1 cellular context compared by ENCODE assay signal in the genomic region with DNA sequence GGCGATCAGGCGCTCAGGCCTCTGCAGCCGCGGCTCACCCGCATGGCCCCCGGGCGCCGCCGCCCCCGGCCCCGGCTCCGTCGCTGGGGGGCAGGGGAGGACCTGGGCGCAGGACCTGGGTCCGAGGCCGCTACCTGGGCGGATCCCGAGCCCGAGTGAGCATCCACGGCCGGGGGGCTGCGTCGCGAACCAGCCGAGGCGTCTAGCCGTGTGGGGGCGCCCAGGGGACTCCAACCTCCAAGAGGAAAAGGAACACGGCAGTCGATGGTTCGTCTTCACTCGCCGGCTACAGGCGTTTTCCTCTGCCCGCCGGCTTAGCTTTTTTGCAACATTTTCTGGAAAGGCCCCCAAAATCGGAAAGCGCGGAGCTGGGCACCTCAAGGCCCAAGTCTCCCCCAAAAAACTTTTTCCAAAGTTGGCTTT.
TF ChIP-seq lines count a peak whose summit lies in the region.

No MANE protein-coding gene starts in this region.

TF ChIP-seq in HepG2, 621 proteins besides CTCF, POLR2A, EP300 and RAD21 (continued from another document):
- TF ChIP-seq, protein P1, sequence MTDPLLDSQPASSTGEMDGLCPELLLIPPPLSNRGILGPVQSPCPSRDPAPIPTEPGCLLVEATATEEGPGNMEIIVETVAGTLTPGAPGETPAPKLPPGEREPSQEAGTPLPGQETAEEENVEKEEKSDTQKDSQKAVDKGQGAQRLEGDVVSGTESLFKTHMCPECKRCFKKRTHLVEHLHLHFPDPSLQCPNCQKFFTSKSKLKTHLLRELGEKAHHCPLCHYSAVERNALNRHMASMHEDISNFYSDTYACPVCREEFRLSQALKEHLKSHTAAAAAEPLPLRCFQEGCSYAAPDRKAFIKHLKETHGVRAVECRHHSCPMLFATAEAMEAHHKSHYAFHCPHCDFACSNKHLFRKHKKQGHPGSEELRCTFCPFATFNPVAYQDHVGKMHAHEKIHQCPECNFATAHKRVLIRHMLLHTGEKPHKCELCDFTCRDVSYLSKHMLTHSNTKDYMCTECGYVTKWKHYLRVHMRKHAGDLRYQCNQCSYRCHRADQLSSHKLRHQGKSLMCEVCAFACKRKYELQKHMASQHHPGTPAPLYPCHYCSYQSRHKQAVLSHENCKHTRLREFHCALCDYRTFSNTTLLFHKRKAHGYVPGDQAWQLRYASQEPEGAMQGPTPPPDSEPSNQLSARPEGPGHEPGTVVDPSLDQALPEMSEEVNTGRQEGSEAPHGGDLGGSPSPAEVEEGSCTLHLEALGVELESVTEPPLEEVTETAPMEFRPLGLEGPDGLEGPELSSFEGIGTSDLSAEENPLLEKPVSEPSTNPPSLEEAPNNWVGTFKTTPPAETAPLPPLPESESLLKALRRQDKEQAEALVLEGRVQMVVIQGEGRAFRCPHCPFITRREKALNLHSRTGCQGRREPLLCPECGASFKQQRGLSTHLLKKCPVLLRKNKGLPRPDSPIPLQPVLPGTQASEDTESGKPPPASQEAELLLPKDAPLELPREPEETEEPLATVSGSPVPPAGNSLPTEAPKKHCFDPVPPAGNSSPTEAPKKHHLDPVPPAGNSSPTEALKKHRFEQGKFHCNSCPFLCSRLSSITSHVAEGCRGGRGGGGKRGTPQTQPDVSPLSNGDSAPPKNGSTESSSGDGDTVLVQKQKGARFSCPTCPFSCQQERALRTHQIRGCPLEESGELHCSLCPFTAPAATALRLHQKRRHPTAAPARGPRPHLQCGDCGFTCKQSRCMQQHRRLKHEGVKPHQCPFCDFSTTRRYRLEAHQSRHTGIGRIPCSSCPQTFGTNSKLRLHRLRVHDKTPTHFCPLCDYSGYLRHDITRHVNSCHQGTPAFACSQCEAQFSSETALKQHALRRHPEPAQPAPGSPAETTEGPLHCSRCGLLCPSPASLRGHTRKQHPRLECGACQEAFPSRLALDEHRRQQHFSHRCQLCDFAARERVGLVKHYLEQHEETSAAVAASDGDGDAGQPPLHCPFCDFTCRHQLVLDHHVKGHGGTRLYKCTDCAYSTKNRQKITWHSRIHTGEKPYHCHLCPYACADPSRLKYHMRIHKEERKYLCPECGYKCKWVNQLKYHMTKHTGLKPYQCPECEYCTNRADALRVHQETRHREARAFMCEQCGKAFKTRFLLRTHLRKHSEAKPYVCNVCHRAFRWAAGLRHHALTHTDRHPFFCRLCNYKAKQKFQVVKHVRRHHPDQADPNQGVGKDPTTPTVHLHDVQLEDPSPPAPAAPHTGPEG (CRISPR knock-in tag; IDR thresholded peaks at IDR 0.05): 0 out of 2 replicates have a peak, but pooled peaks have one; percentile 15
- TF ChIP-seq ZMAT3 (CRISPR knock-in tag; conservative IDR thresholded peaks at IDR 0.05) (0 out of 2 replicates have a peak, but pooled peaks have one; percentile 2), ZNF816 (CRISPR knock-in tag; IDR thresholded peaks at IDR 0.05; ENCODE audit: borderline replicate concordance) (peak; percentile 52; the same call in 1 of the 2 replicates), ZNF124 (CRISPR knock-in tag; IDR thresholded peaks at IDR 0.05) (peak; percentile 65; the same call in 1 of the 2 replicates), ZNF24 (IDR thresholded peaks at IDR 0.05) (no peak), PHF8 (CRISPR knock-in tag; IDR thresholded peaks at IDR 0.05) (0 out of 2 replicates have a peak, but pooled peaks have one; percentile 5), STAG1 (CRISPR knock-in tag; IDR thresholded peaks at IDR 0.05) (peak; percentile 33; the same call in 1 of the 2 replicates), ZFP82 (CRISPR knock-in tag; IDR thresholded peaks at IDR 0.05; ENCODE audit: borderline replicate concordance) (0 out of 2 replicates have a peak, but pooled peaks have one; percentile 39), MAZ (IDR thresholded peaks at IDR 0.05; ENCODE audit: borderline replicate concordance, low read depth, low read length) (no peak), MAZ (CRISPR knock-in tag; IDR thresholded peaks at IDR 0.05; ENCODE audit: low read depth) (0 out of 2 replicates have a peak, but pooled peaks have one; percentile 11), KLF16 (CRISPR knock-in tag; IDR thresholded peaks at IDR 0.05) (peak in 1 of 2 experiments; percentile 3; a peak in 1 of 4 replicates)
